8 cellular contexts compared by ENCODE assay signal in the genomic region with DNA sequence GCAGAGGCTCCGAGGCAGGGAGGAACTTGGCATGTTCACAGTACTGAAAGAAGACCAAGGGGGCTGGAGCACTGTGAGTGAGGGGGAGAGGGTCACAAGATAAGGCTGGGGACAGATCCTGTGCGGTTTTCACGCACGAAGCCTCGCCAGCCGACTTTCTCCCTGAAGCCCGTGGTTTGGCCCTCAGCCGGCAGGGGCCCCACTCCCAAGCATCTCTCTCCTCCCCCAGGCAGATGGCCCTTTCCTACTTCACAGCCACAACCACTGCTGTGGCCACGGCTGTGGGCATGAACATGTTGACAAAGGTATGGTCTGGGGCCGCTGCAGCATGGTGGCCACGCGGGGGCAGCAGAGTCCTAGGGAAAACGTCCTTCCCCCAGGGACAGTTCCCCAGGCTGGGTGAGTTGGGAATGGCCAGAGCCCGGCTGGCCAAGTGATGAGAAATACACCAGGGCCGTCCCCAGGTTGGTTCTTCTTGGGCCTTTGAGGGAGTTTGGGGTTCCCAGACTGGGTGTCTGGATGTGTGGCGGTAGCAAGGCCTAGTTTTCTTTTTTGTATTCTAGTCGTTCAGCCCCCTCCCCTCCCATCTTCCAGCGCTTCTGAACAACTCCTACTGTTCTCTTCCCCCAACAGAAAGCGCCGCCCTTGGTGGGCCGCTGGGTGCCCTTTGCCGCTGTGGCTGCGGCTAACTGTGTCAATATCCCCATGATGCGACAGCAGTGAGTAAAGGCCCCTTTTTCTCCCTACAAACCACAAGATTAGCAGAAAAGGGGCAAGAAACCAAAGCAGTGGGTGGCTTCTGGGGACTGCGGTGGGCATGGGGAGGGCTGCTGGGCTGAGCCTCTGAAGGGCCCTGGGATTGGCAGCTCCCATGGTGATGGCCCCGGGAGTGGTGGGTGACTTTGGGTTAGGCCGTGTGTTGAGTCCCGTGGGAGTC. TPM values are rescaled to one million over a fixed set of nuclear protein-coding genes. Genes with fewer than 3 reads are reported as not detected.
DNase-seq lines count a peak whose midpoint lies in the region; ATAC-seq, FAIRE-seq and TF ChIP-seq lines count a peak whose summit lies in the region.

No MANE protein-coding gene starts in this region.

- H3K9me3 ChIP-seq in endothelial cell of umbilical vein (replicated peaks; ENCODE audit: control insufficient read depth, insufficient read depth, low read length), result no peaks in the 10 kb centered on the region

- no peak overlapping the region for H3K9ac ChIP-seq in endothelial cell of umbilical vein (replicated peaks; ENCODE audit: extremely low read depth, insufficient read depth, low read length)

- no peak overlapping the region for H3K27ac ChIP-seq in endothelial cell of umbilical vein (ENCODE audit: insufficient read depth, low read depth, low read length)

- DNase-seq in AG08396 (ENCODE audit: low spot score), result peak; percentile 85
- peak; percentile 81 for DNase-seq in GM13976 (ENCODE audit: low spot score)
- DNase-seq in NCI-H510A treated with DMSO at 0.1 percent for 48 hours (lab: John Stamatoyannopoulos, UW), result peak; percentile 63
- peak; percentile 81 for DNase-seq in activated CD8-positive, alpha-beta memory T cell treated with anti-CD3 and anti-CD28 coated beads for 24 hours
- peak; percentile 78 for DNase-seq in endothelial cell of umbilical vein (ENCODE audit: low read depth, low spot score)
- DNase-seq in mesothelial cell of epicardium (ENCODE audit: low spot score in 2 of 2, unreplicated experiment in 2 of 2), result peak; percentile 74 to 92
- DNase-seq in stimulated activated effector memory CD8-positive, alpha-beta T cell treated with anti-CD3 and anti-CD28 coated beads, Interleukin-12 subunit alpha, Interleukin-12 subunit beta, amount 100 ng/mL, for 72 hours (ENCODE audit: low spot score in 2 of 2), result peak; percentile 57 to 80

- H3K36me3 ChIP-seq in endothelial cell of umbilical vein (ENCODE audit: control insufficient read depth in 2 of 2, extremely low read depth in 1 of 2, insufficient read depth in 2 of 2, low read length in 2 of 2), result peaks cover 0 to 2% of the 10 kb centered on the region in 2 experiments

- no peaks in the 10 kb centered on the region for H3K79me2 ChIP-seq in endothelial cell of umbilical vein (ENCODE audit: control insufficient read depth, insufficient read depth, low read length)

- in situ Hi-C loops in GM13976 (cut with MboI; ENCODE audit: low sequenced_read_pairs, unreplicated experiment), result loop anchor here (10.0 kb wide), 1 partner anchor 175 kb away; no protein-coding TSS in a partner anchor

- H4K20me1 ChIP-seq in endothelial cell of umbilical vein (replicated peaks; ENCODE audit: control insufficient read depth, extremely low read depth, insufficient read depth, low read length), result no peaks in the 10 kb centered on the region

- dilution Hi-C loops in endothelial cell of umbilical vein (cut with MboI; ENCODE audit: extremely low pct_ligation_motif_present, low sequenced_read_pairs), result no loop called here

- peaks cover 3% of the 10 kb centered on the region for H3K4me1 Mint-ChIP-seq in mesothelial cell of epicardium
- H3K4me1 Mint-ChIP-seq in stimulated activated effector memory CD8-positive, alpha-beta T cell treated with anti-CD3 and anti-CD28 coated beads, Interleukin-12 subunit alpha, Interleukin-12 subunit beta, amount 100 ng/mL, for 72 hours, result peaks cover 22% of the 10 kb centered on the region

- H3K27me3 Mint-ChIP-seq in mesothelial cell of epicardium (ENCODE audit: low read depth), result no peaks in the 10 kb centered on the region

- no peaks in the 10 kb centered on the region for H3K9me1 ChIP-seq in endothelial cell of umbilical vein (replicated peaks; ENCODE audit: control insufficient read depth, extremely low read depth, insufficient read depth, low read length)

- no peak overlapping the region for H3K4me3 Mint-ChIP-seq in mesothelial cell of epicardium
- H3K4me3 Mint-ChIP-seq in stimulated activated effector memory CD8-positive, alpha-beta T cell treated with anti-CD3 and anti-CD28 coated beads, Interleukin-12 subunit alpha, Interleukin-12 subunit beta, amount 100 ng/mL, for 72 hours, result peak overlapping the region; percentile 12

- no peak overlapping the region for H2AFZ ChIP-seq in endothelial cell of umbilical vein (ENCODE audit: low read depth, low read length)

- peak overlapping the region; percentile 47 for H3K27ac Mint-ChIP-seq in mesothelial cell of epicardium
- H3K27ac Mint-ChIP-seq in stimulated activated effector memory CD8-positive, alpha-beta T cell treated with anti-CD3 and anti-CD28 coated beads, Interleukin-12 subunit alpha, Interleukin-12 subunit beta, amount 100 ng/mL, for 72 hours, result peak overlapping the region; percentile 82

- POLR2A ChIA-PET in endothelial cell of umbilical vein (lab: Charles Lee), result no interaction called here

- no peaks in the 10 kb centered on the region for H3K9me3 Mint-ChIP-seq in mesothelial cell of epicardium
- H3K9me3 Mint-ChIP-seq in stimulated activated effector memory CD8-positive, alpha-beta T cell treated with anti-CD3 and anti-CD28 coated beads, Interleukin-12 subunit alpha, Interleukin-12 subunit beta, amount 100 ng/mL, for 72 hours, result no peaks in the 10 kb centered on the region

- BruUV-seq in endothelial cell of umbilical vein (replicated peaks; lab: Mats Ljungman, UMichigan), result no TSS peak

- H3K27me3 ChIP-seq in endothelial cell of umbilical vein (ENCODE audit: control insufficient read depth in 2 of 2, insufficient read depth in 2 of 2, low read length in 2 of 2), result no peaks in the 10 kb centered on the region

- intact Hi-C loops in endothelial cell of umbilical vein (cut with micrococcal nuclease), result loop anchor here (1.0 to 5.0 kb wide), 5 partner anchors 24 to 340 kb away; partner anchors contain the start of gene CNNM2

- CTCF ChIA-PET in endothelial cell of umbilical vein (lab: Charles Lee), result interaction anchor here (1.0 to 5.9 kb wide), 4 partner anchors 11 to 515 kb away, joined by 3 to 62 read pairs (median 30); no protein-coding TSS in a partner anchor

- peaks cover 21% of the 10 kb centered on the region for H3K36me3 Mint-ChIP-seq in mesothelial cell of epicardium
- H3K36me3 Mint-ChIP-seq in stimulated activated effector memory CD8-positive, alpha-beta T cell treated with anti-CD3 and anti-CD28 coated beads, Interleukin-12 subunit alpha, Interleukin-12 subunit beta, amount 100 ng/mL, for 72 hours, result peaks cover 98% of the 10 kb centered on the region

- peak; percentile 89 for ATAC-seq in stimulated activated effector memory CD8-positive, alpha-beta T cell treated with anti-CD3 and anti-CD28 coated beads, Interleukin-12 subunit alpha, Interleukin-12 subunit beta, amount 100 ng/mL, for 72 hours
- ATAC-seq in GM18511 (IDR thresholded peaks at IDR 0.05; ENCODE audit: unreplicated experiment), result no peak

- peak; percentile 83 for FAIRE-seq in endothelial cell of umbilical vein (lab: Jason Lieb, UNC)

- H3K4me2 ChIP-seq in endothelial cell of umbilical vein (ENCODE audit: insufficient read depth, low read length), result no peak overlapping the region

- TF ChIP-seq POLR2A in endothelial cell of umbilical vein (IDR thresholded peaks at IDR 0.05; ENCODE audit: low read depth, low read length), result no peak

- TF ChIP-seq CTCF in GM13976 (IDR thresholded peaks at IDR 0.05; ENCODE audit: borderline replicate concordance, control extremely low read depth, extremely low read depth, insufficient read depth, missing control alignments), result peak; percentile 92
- TF ChIP-seq CTCF in endothelial cell of umbilical vein (IDR thresholded peaks at IDR 0.05; ENCODE audit: extremely low read depth in 1 of 2, insufficient read depth in 1 of 2, low read depth in 1 of 2, low read length in 2 of 2), result peak; percentile 90 to 92
- TF ChIP-seq CTCF in mesothelial cell of epicardium (IDR thresholded peaks at IDR 0.05; ENCODE audit: unreplicated experiment), result peak; percentile 83

- H3K4me1 ChIP-seq in endothelial cell of umbilical vein (ENCODE audit: control insufficient read depth, extremely low read depth, insufficient read depth, low read length), result no peaks in the 10 kb centered on the region

- H3K4me3 ChIP-seq in endothelial cell of umbilical vein (replicated peaks in 1 of 3; ENCODE audit: insufficient read depth in 1 of 3, low read depth in 1 of 3, low read length in 3 of 3), result no peak overlapping the region

RNA-seq across cellular contexts. Expression of gene WBP1L, which starts 14.4 kb away (rescaled TPM):
- total RNA-seq in endothelial cell of umbilical vein, result 43.6 and 46.0 TPM in 2 replicates
- 70.3 and 94.1 TPM in 2 replicates for polyA plus RNA-seq in endothelial cell of umbilical vein
- polyA plus RNA-seq in endothelial cell of umbilical vein (2011; cell fraction: cytosol; rRNA removed), result 42.5 and 43.8 TPM in 2 replicates
- polyA plus RNA-seq in endothelial cell of umbilical vein (2011; cell fraction: nucleus; rRNA removed), result 24.0 and 26.9 TPM in 2 replicates
- 39.9 and 52.8 TPM in 2 replicates for polyA plus RNA-seq in endothelial cell of umbilical vein (2012)
- 89.3 and 94.0 TPM in 2 replicates for polyA minus RNA-seq in endothelial cell of umbilical vein
- 11.5 TPM for polyA minus RNA-seq in endothelial cell of umbilical vein (2011; cell fraction: cytosol; rRNA and poly(A)+ RNA removed)
- 22.3 and 22.4 TPM in 2 replicates for polyA minus RNA-seq in endothelial cell of umbilical vein (2011; cell fraction: nucleus; rRNA and poly(A)+ RNA removed)
- total RNA-seq in mesothelial cell of epicardium, result 56.3 to 56.7 TPM (median 56.3 TPM) in 3 replicates

RNA-seq across cellular contexts. Expression of gene SFXN2, which starts 14.9 kb away (rescaled TPM):
- total RNA-seq in endothelial cell of umbilical vein (13.1 and 17.0 TPM in 2 replicates), mesothelial cell of epicardium (33.3 to 36.8 TPM (median 34.9 TPM) in 3 replicates)
- 8.1 and 9.8 TPM in 2 replicates for polyA plus RNA-seq in endothelial cell of umbilical vein
- polyA plus RNA-seq in endothelial cell of umbilical vein (2011; cell fraction: cytosol; rRNA removed), result 10.6 and 12.2 TPM in 2 replicates
- polyA plus RNA-seq in endothelial cell of umbilical vein (2011; cell fraction: nucleus; rRNA removed), result 15.1 and 15.9 TPM in 2 replicates
- 5.5 and 8.5 TPM in 2 replicates for polyA plus RNA-seq in endothelial cell of umbilical vein (2012)
- polyA minus RNA-seq in endothelial cell of umbilical vein, result 24.0 TPM in 2 replicates
- 8.8 TPM for polyA minus RNA-seq in endothelial cell of umbilical vein (2011; cell fraction: cytosol; rRNA and poly(A)+ RNA removed)
- 9.7 and 11.3 TPM in 2 replicates for polyA minus RNA-seq in endothelial cell of umbilical vein (2011; cell fraction: nucleus; rRNA and poly(A)+ RNA removed)

RNA-seq across cellular contexts. Expression of gene ARL3, which starts 15.2 kb away (rescaled TPM):
- total RNA-seq in endothelial cell of umbilical vein (10.6 and 11.0 TPM in 2 replicates), mesothelial cell of epicardium (13.0 to 13.9 TPM (median 13.7 TPM) in 3 replicates)
- 4.9 and 6.6 TPM in 2 replicates for polyA plus RNA-seq in endothelial cell of umbilical vein
- polyA plus RNA-seq in endothelial cell of umbilical vein (2011; cell fraction: cytosol; rRNA removed), result 10.2 and 10.4 TPM in 2 replicates
- polyA plus RNA-seq in endothelial cell of umbilical vein (2011; cell fraction: nucleus; rRNA removed), result 3.4 and 3.6 TPM in 2 replicates
- 15.5 and 15.6 TPM in 2 replicates for polyA plus RNA-seq in endothelial cell of umbilical vein (2012)
- polyA minus RNA-seq in endothelial cell of umbilical vein, result 2.9 and 3.3 TPM in 2 replicates
- 2.9 TPM for polyA minus RNA-seq in endothelial cell of umbilical vein (2011; cell fraction: cytosol; rRNA and poly(A)+ RNA removed)
- polyA minus RNA-seq in endothelial cell of umbilical vein (2011; cell fraction: nucleus; rRNA and poly(A)+ RNA removed), result 1.3 TPM in 2 replicates
